ENCODE assay signal across 13 cellular contexts in genomic region chr11:80521592-80521991, GRCh38.
A peak's percentile ranks its signal among the peaks of the same experiment; 100 is the strongest.
DNase-seq lines count a peak whose midpoint lies in the region; ATAC-seq and TF ChIP-seq lines count a peak whose summit lies in the region.
"Had no signal": no experiment of that assay in that cellular context is flagged by ENCODE, and none has a peak within 500 bp of the region (broad histone marks: within the 10 kb centered on the region; RNA-seq: fewer than 3 reads in every experiment).

No MANE protein-coding gene starts in this region.

- no peak for ATAC-seq in HG02884 (IDR thresholded peaks at IDR 0.05; ENCODE audit: unreplicated experiment)
- no peak for ATAC-seq in HG03108 (IDR thresholded peaks at IDR 0.05; ENCODE audit: unreplicated experiment)
- ATAC-seq: Right ventricle myocardium inferior, SK-N-SH treated with all-trans-retinoic acid at 6 μM for 48 hours had no signal

- TF ChIP-seq CTCF in epithelial cell of esophagus (IDR thresholded peaks at IDR 0.05; ENCODE audit: insufficient read depth, low read depth, low read length, missing control alignments), result no peak

- no peak overlapping the region for H3K4me3 ChIP-seq in epithelial cell of esophagus (ENCODE audit: low read length)
- H3K4me3 ChIP-seq: BLaER1 had no signal

- DNase-seq in DMS53 treated with DMSO at 0.1 percent for 48 hours (lab: John Stamatoyannopoulos, UW; ENCODE audit: unreplicated experiment), result peak; percentile 86
- peak; percentile 8 for DNase-seq in RPMI8226
- peak; percentile 78 for DNase-seq in epithelial cell of esophagus (ENCODE audit: low read depth)
- peak; percentile 14 for DNase-seq in mucosa of gallbladder (ENCODE audit: low spot score)
- DNase-seq in AG20443 (ENCODE audit: low spot score), result no peak
- DNase-seq: NCI-H1417 treated with DMSO at 0.1 percent for 48 hours, NCI-H2029 treated with DMSO at 0.1 percent for 48 hours, NCI-H526 had no signal
